In the genomic region with DNA sequence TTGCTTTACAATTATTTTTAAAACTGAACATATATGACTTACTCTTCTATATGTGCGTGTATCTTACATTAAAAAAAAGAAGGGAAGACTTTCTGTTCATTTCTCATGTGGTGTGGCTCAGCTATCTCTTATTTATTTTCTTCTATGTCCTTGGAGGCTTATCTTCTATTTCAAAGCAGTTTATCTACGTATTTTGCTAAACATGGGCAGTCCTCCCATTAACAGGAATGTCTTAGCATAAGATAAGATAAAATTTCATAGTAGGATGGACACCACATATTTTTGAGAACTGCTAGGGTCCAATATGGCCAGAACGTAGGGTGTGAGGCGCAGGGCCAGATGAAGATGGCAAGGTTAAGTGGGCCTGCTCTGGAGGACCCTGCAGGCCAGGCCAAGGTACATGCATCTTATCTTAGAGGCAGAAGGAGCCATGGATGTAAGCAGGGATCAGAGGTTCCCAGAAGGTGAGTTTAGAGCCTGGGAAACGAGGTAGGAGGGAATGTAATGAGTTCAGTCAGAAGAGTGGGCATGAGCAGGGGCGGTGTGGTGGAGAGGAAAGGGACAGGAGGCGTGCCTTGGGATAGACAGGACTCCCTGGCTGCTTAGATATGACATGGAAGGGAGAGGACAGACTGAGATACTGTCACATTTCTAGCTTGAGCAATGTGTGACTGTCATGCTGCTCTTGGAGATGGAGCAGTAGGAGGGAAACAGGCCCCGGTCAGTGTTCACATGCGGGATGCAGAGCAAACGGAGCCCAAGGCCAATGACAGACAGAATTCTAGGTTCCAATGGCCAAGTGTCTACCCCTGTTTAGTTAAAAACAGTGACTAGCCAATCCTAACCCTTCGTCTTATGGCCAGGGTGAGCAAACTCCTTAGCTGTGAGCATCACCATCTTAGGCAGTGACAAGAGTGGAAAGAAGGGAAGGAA, we compare ENCODE assay signal across 28 cellular contexts.
"Had no signal": no experiment of that assay in that cellular context is flagged by ENCODE, and none has a peak within 500 bp of the region (broad histone marks: within the 10 kb centered on the region; RNA-seq: fewer than 3 reads in every experiment).

No MANE protein-coding gene starts in this region.

- H3K36me3 ChIP-seq: breast epithelium, esophagus muscularis mucosa, ovary, sigmoid colon, thoracic aorta, uterus had no signal

- H3K4me1 Mint-ChIP-seq: activated T-helper 17 cell treated with anti-CD3 and anti-CD28 coated beads, Interleukin-2, amount 50 U/mL, for 72 hours had no signal

- H3K36me3 Mint-ChIP-seq: activated CD4-positive, alpha-beta memory T cell treated with anti-CD3 and anti-CD28 coated beads for 36 hours; natural killer cell treated with Interleukin-12 subunit alpha and Interleukin-12 subunit beta and Interleukin-15 and Interleukin-18, amount 100 ng/mL, for 72 hours; stimulated activated effector memory CD8-positive, alpha-beta T cell treated with anti-CD3 and anti-CD28 coated beads, Interleukin-12 subunit alpha, Interleukin-12 subunit beta, amount 100 ng/mL, for 72 hours; type B pancreatic cell had no signal

- H3K27me3 ChIP-seq: breast epithelium, esophagus muscularis mucosa, ovary, sigmoid colon, uterus had no signal

- DNase-seq: activated CD4-positive, alpha-beta memory T cell treated with anti-CD3 and anti-CD28 coated beads for 36 hours; activated CD4-positive, alpha-beta T cell treated with anti-CD3 and anti-CD28 coated beads, Interleukin-2, amount 10 ng/mL, durations not matched to agents 24 days and 14 days; activated CD4-positive, CD25-positive, alpha-beta regulatory T cell treated with anti-CD3 and anti-CD28 coated beads, Interleukin-2, amount 50 U/mL, for 72 hours; activated CD8-positive, alpha-beta memory T cell treated with anti-CD3 and anti-CD28 coated beads, Interleukin-2, amount 50 U/mL, for 48 hours; activated gamma-delta T cell treated with Interleukin-2 at 50 U/mL for 16 hours; activated naive CD4-positive, alpha-beta T cell treated with anti-CD3 and anti-CD28 coated beads, Interleukin-2, amount 50 U/mL, for 16 hours; activated T-cell treated with anti-CD3 and anti-CD28 coated beads, Interleukin-2, amount 50 U/mL, for 24 hours; central memory CD4-positive, alpha-beta T cell; kidney; left colon; mucosa of descending colon; ovary; sigmoid colon; small intestine; stimulated activated CD4-positive, alpha-beta T cell treated with anti-CD3 and anti-CD28 coated beads, Interleukin-4, amount 100 ng/mL, for 24 hours; T-helper 1 cell; uterus had no signal

- H3K4me3 Mint-ChIP-seq: activated CD4-positive, alpha-beta memory T cell treated with anti-CD3 and anti-CD28 coated beads for 36 hours; activated CD4-positive, alpha-beta T cell treated with anti-CD3 and anti-CD28 coated beads, Interleukin-2, amount 10 ng/mL, durations not matched to agents 24 days and 14 days; activated T-cell treated with anti-CD3 and anti-CD28 coated beads, Interleukin-2, amount 50 U/mL, for 24 hours; activated T-helper 17 cell treated with anti-CD3 and anti-CD28 coated beads, Interleukin-2, amount 50 U/mL, for 72 hours; dendritic cell treated with granulocyte-macrophage colony-stimulating factor and Interleukin-4, amounts not matched to agents 40 ng/mL and 50 ng/mL, for 4 days; natural killer cell treated with Interleukin-12 subunit alpha and Interleukin-12 subunit beta and Interleukin-15 and Interleukin-18, amount 100 ng/mL, for 72 hours; stimulated activated effector memory CD8-positive, alpha-beta T cell treated with anti-CD3 and anti-CD28 coated beads, Interleukin-12 subunit alpha, Interleukin-12 subunit beta, amount 100 ng/mL, for 72 hours; stimulated activated naive CD8-positive, alpha-beta T cell treated with anti-CD3 and anti-CD28 coated beads, Interleukin-15, Interleukin-2, amounts not matched to agents 100 ng/mL and 50 ng/mL, for 24 hours; type B pancreatic cell had no signal

- FAIRE-seq: frontal cortex, kidney, small intestine had no signal

- H3K27me3 Mint-ChIP-seq: activated T-helper 17 cell treated with anti-CD3 and anti-CD28 coated beads, Interleukin-2, amount 50 U/mL, for 72 hours had no signal

- H3K27ac ChIP-seq: breast epithelium, esophagus muscularis mucosa, ovary, sigmoid colon, thoracic aorta, uterus had no signal

- H3K27ac Mint-ChIP-seq: activated CD4-positive, alpha-beta memory T cell treated with anti-CD3 and anti-CD28 coated beads for 36 hours; activated CD4-positive, alpha-beta T cell treated with anti-CD3 and anti-CD28 coated beads, Interleukin-2, amount 10 ng/mL, durations not matched to agents 24 days and 14 days; activated T-cell treated with anti-CD3 and anti-CD28 coated beads, Interleukin-2, amount 50 U/mL, for 24 hours; activated T-helper 17 cell treated with anti-CD3 and anti-CD28 coated beads, Interleukin-2, amount 50 U/mL, for 72 hours; dendritic cell treated with granulocyte-macrophage colony-stimulating factor and Interleukin-4, amounts not matched to agents 40 ng/mL and 50 ng/mL, for 4 days; natural killer cell treated with Interleukin-12 subunit alpha and Interleukin-12 subunit beta and Interleukin-15 and Interleukin-18, amount 100 ng/mL, for 72 hours; progenitor cell of endocrine pancreas; stimulated activated effector memory CD8-positive, alpha-beta T cell treated with anti-CD3 and anti-CD28 coated beads, Interleukin-12 subunit alpha, Interleukin-12 subunit beta, amount 100 ng/mL, for 72 hours; stimulated activated naive CD8-positive, alpha-beta T cell treated with anti-CD3 and anti-CD28 coated beads, Interleukin-15, Interleukin-2, amounts not matched to agents 100 ng/mL and 50 ng/mL, for 24 hours; type B pancreatic cell had no signal

- ATAC-seq: activated T-helper 17 cell treated with anti-CD3 and anti-CD28 coated beads, Interleukin-2, amount 50 U/mL, for 72 hours; left colon; mucosa of descending colon; natural killer cell treated with Interleukin-12 subunit alpha and Interleukin-12 subunit beta and Interleukin-15 and Interleukin-18, amount 100 ng/mL, for 72 hours; stimulated activated effector memory CD8-positive, alpha-beta T cell treated with anti-CD3 and anti-CD28 coated beads, Interleukin-12 subunit alpha, Interleukin-12 subunit beta, amount 100 ng/mL, for 72 hours had no signal

- H3K4me3 ChIP-seq: breast epithelium, esophagus muscularis mucosa, mucosa of descending colon, ovary, sigmoid colon, thoracic aorta, uterus had no signal

- H3K9me3 Mint-ChIP-seq: activated CD4-positive, alpha-beta memory T cell treated with anti-CD3 and anti-CD28 coated beads for 36 hours; activated CD4-positive, alpha-beta T cell treated with anti-CD3 and anti-CD28 coated beads, Interleukin-2, amount 10 ng/mL, durations not matched to agents 24 days and 14 days; activated T-cell treated with anti-CD3 and anti-CD28 coated beads, Interleukin-2, amount 50 U/mL, for 24 hours; activated T-helper 17 cell treated with anti-CD3 and anti-CD28 coated beads, Interleukin-2, amount 50 U/mL, for 72 hours; dendritic cell treated with granulocyte-macrophage colony-stimulating factor and Interleukin-4, amounts not matched to agents 40 ng/mL and 50 ng/mL, for 4 days; natural killer cell treated with Interleukin-12 subunit alpha and Interleukin-12 subunit beta and Interleukin-15 and Interleukin-18, amount 100 ng/mL, for 72 hours; stimulated activated effector memory CD8-positive, alpha-beta T cell treated with anti-CD3 and anti-CD28 coated beads, Interleukin-12 subunit alpha, Interleukin-12 subunit beta, amount 100 ng/mL, for 72 hours; stimulated activated naive CD8-positive, alpha-beta T cell treated with anti-CD3 and anti-CD28 coated beads, Interleukin-15, Interleukin-2, amounts not matched to agents 100 ng/mL and 50 ng/mL, for 24 hours; type B pancreatic cell had no signal

- H3K9me3 ChIP-seq: breast epithelium, esophagus muscularis mucosa, mucosa of descending colon, ovary, sigmoid colon, thoracic aorta, uterus had no signal

- H3K4me1 ChIP-seq: breast epithelium, uterus had no signal
